In the genomic region with DNA sequence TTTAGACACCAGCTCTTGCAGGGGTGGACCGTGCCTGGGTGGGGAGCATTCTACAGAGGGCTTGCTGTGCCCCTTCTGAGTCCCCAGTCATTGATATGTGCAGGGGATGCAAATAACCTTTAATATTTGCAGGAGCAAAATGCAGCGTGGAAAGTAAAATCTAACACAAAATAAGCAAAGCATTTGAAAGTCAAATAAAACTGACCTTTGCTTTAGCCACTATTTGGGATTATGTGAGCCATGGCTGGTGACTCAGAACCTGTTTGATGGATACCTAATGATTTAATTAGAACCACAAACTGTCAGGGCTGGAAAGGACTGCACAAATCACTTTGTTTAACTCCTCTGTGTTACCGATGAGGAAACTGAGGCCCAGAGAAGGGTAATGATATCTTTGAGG, we compare ENCODE assay signal across 29 cellular contexts.
"Had no signal": no experiment of that assay in that cellular context is flagged by ENCODE, and none has a peak within 500 bp of the region (broad histone marks: within the 10 kb centered on the region; RNA-seq: fewer than 3 reads in every experiment).

No MANE protein-coding gene starts in this region.

- H3K4me3 Mint-ChIP-seq: activated CD4-positive, alpha-beta memory T cell treated with anti-CD3 and anti-CD28 coated beads, Interleukin-2, amount 10 ng/mL, durations not matched to agents 7 days and 5 days; activated CD4-positive, alpha-beta T cell treated with anti-CD3 and anti-CD28 coated beads, Interleukin-2, amount 10 ng/mL, durations not matched to agents 7 days and 5 days; activated naive CD8-positive, alpha-beta T cell; activated T-cell treated with anti-CD3 and anti-CD28 coated beads, Interleukin-2, amount 50 U/mL, for 24 hours; activated T-cell treated with anti-CD3 and anti-CD28 coated beads, Interleukin-2, amount 50 U/mL, for 72 hours; effector memory CD8-positive, alpha-beta T cell; WTC11 had no signal

- H3K27ac Mint-ChIP-seq: activated CD4-positive, alpha-beta memory T cell treated with anti-CD3 and anti-CD28 coated beads, Interleukin-2, amount 10 ng/mL, durations not matched to agents 7 days and 5 days; activated CD4-positive, alpha-beta T cell treated with anti-CD3 and anti-CD28 coated beads, Interleukin-2, amount 10 ng/mL, durations not matched to agents 7 days and 5 days; activated naive CD8-positive, alpha-beta T cell; activated T-cell treated with anti-CD3 and anti-CD28 coated beads, Interleukin-2, amount 50 U/mL, for 24 hours; activated T-cell treated with anti-CD3 and anti-CD28 coated beads, Interleukin-2, amount 50 U/mL, for 72 hours; effector memory CD8-positive, alpha-beta T cell; WTC11 had no signal

- H3K4me1 Mint-ChIP-seq: activated CD4-positive, alpha-beta memory T cell treated with anti-CD3 and anti-CD28 coated beads, Interleukin-2, amount 10 ng/mL, durations not matched to agents 7 days and 5 days had no signal

- H3K9me3 Mint-ChIP-seq: activated CD4-positive, alpha-beta memory T cell treated with anti-CD3 and anti-CD28 coated beads, Interleukin-2, amount 10 ng/mL, durations not matched to agents 7 days and 5 days; activated CD4-positive, alpha-beta T cell treated with anti-CD3 and anti-CD28 coated beads, Interleukin-2, amount 10 ng/mL, durations not matched to agents 7 days and 5 days; activated T-cell treated with anti-CD3 and anti-CD28 coated beads, Interleukin-2, amount 50 U/mL, for 24 hours; activated T-cell treated with anti-CD3 and anti-CD28 coated beads, Interleukin-2, amount 50 U/mL, for 72 hours; effector memory CD8-positive, alpha-beta T cell had no signal

- H3K36me3 Mint-ChIP-seq: activated naive CD8-positive, alpha-beta T cell; WTC11 had no signal

- H3K27me3 Mint-ChIP-seq: activated CD4-positive, alpha-beta memory T cell treated with anti-CD3 and anti-CD28 coated beads, Interleukin-2, amount 10 ng/mL, durations not matched to agents 7 days and 5 days; activated CD4-positive, alpha-beta T cell treated with anti-CD3 and anti-CD28 coated beads, Interleukin-2, amount 10 ng/mL, durations not matched to agents 7 days and 5 days; activated naive CD8-positive, alpha-beta T cell; activated T-cell treated with anti-CD3 and anti-CD28 coated beads, Interleukin-2, amount 50 U/mL, for 24 hours; effector memory CD8-positive, alpha-beta T cell had no signal

- DNase-seq: activated CD4-positive, alpha-beta memory T cell treated with anti-CD3 and anti-CD28 coated beads, Interleukin-2, amount 10 ng/mL, durations not matched to agents 7 days and 5 days; activated CD4-positive, alpha-beta T cell treated with anti-CD3 and anti-CD28 coated beads for 1 hour; activated CD4-positive, alpha-beta T cell treated with anti-CD3 and anti-CD28 coated beads for 4 hours; activated CD4-positive, alpha-beta T cell treated with anti-CD3 and anti-CD28 coated beads, Interleukin-2, amount 10 ng/mL, durations not matched to agents 7 days and 5 days; activated CD4-positive, alpha-beta T cell treated with anti-CD3 and anti-CD28 coated beads, Interleukin-2, amount 50 U/mL, for 4 hours; activated CD8-positive, alpha-beta memory T cell treated with anti-CD3 and anti-CD28 coated beads, Interleukin-2, amount 50 U/mL, for 48 hours; activated gamma-delta T cell; activated naive CD4-positive, alpha-beta T cell; activated naive CD4-positive, alpha-beta T cell treated with anti-CD3 and anti-CD28 coated beads, Interleukin-2, amount 50 U/mL, for 16 hours; activated T-cell treated with anti-CD3 and anti-CD28 coated beads for 4 hours; activated T-cell treated with anti-CD3 and anti-CD28 coated beads, Interleukin-2, amount 50 U/mL, for 24 hours; activated T-cell treated with anti-CD3 and anti-CD28 coated beads, Interleukin-2, amount 50 U/mL, for 72 hours; amniotic stem cell; anterior cingulate cortex; brain microvascular endothelial cell; caudate nucleus; cortex of kidney; dermis blood vessel endothelial cell; effector CD4-positive, alpha-beta T cell; effector memory CD8-positive, alpha-beta T cell; erythroblast; foreskin keratinocyte; gastrocnemius medialis; glutamatergic neuron; heart left ventricle; T-helper 2 cell had no signal

- H3K27ac ChIP-seq: brain microvascular endothelial cell, esophagus muscularis mucosa, foreskin keratinocyte, gastrocnemius medialis, heart left ventricle had no signal
